19 cellular contexts compared by ENCODE assay signal in genomic region chr7:14673202-14673601, GRCh38.
DNase-seq lines count a peak whose midpoint lies in the region; FAIRE-seq and TF ChIP-seq lines count a peak whose summit lies in the region.
"Had no signal": no experiment of that assay in that cellular context is flagged by ENCODE, and none has a peak within 500 bp of the region (broad histone marks: within the 10 kb centered on the region; RNA-seq: fewer than 3 reads in every experiment).

No MANE protein-coding gene starts in this region.

- FAIRE-seq in D721Med (lab: Jason Lieb, UNC), result no peak
- FAIRE-seq: GM12891, GM18507 had no signal

- no peaks in the 10 kb centered on the region for H3K36me3 ChIP-seq in HEK293 (ENCODE audit: control insufficient read depth in 2 of 2, insufficient read depth in 1 of 2, low read length in 2 of 2)
- H3K36me3 ChIP-seq: BLaER1 had no signal

- POLR2A ChIA-PET in HEK293 (lab: Yijun Ruan, JAX), result interaction anchor here (0.7 kb wide), 1 partner anchor 9 kb away, joined by 3 read pairs; no protein-coding TSS in a partner anchor

- H3K9me3 ChIP-seq in HEK293 (ENCODE audit: control insufficient read depth, insufficient read depth, low read depth, low read length), result no peaks in the 10 kb centered on the region
- H3K9me3 ChIP-seq: BLaER1, Caco-2 had no signal

- TF ChIP-seq CTCF in 22Rv1 (IDR thresholded peaks at IDR 0.05) (no peak), HEK293 (tag by site-specific recombination; IDR thresholded peaks at IDR 0.05) (no peak), D721Med (IDR thresholded peaks at IDR 0.05; ENCODE audit: insufficient read depth, missing control alignments) (no peak)

- no peak overlapping the region for H3K4me3 ChIP-seq in HEK293 (ENCODE audit: low read depth, low read length)
- H3K4me3 ChIP-seq: BLaER1, GM23338 had no signal

- CTCF ChIA-PET in HEK293 (lab: Yijun Ruan, JAX), result interaction anchor here (0.7 kb wide), 1 partner anchor 181 kb away, joined by 6 read pairs; no protein-coding TSS in a partner anchor

- DNase-seq in NCI-H146 treated with DMSO at 0.1 percent for 48 hours (lab: John Stamatoyannopoulos, UW; ENCODE audit: unreplicated experiment), result peak; percentile 71
- DNase-seq in NCI-H748 treated with DMSO at 0.1 percent for 48 hours (lab: John Stamatoyannopoulos, UW), result peak; percentile 69
- no peak for DNase-seq in D721Med (ENCODE audit: insufficient read length, low spot score)
- DNase-seq in SW480 (ENCODE audit: low spot score), result no peak
- DNase-seq: Caco-2; CD4-positive, CD25-positive, alpha-beta regulatory T cell; CD8-positive, alpha-beta T cell; DMS 273 treated with DMSO at 0.1 percent for 48 hours; DMS79; EL; GF-D8; H9 had no signal

- peaks cover 3% of the 10 kb centered on the region; the same call in 1 of the 2 replicates for H3K4me1 ChIP-seq in HEK293 (ENCODE audit: control insufficient read depth, insufficient read depth, low read length)
- H3K4me1 ChIP-seq: BLaER1, Caco-2 had no signal

- peak overlapping the region; percentile 26; the same call in 1 of the 2 replicates for H3K27ac ChIP-seq in 22Rv1
- H3K27ac ChIP-seq in HEK293 (ENCODE audit: extremely low read depth, low read depth, low read length), result no peak overlapping the region
- H3K27ac ChIP-seq: BLaER1, C4-2B had no signal

TF ChIP-seq in HEK293, 187 proteins besides CTCF, POLR2A, EP300 and RAD21:
- no peak for TF ChIP-seq ZNF37A (tag by site-specific recombination; IDR thresholded peaks at IDR 0.05)
- peak; percentile 53; the same call in 1 of the 2 replicates for TF ChIP-seq TCF7L2 (IDR thresholded peaks at IDR 0.05; ENCODE audit: borderline replicate concordance, low read depth, low read length)
- no peak for TF ChIP-seq ZNF354C (tag by site-specific recombination; IDR thresholded peaks at IDR 0.05; ENCODE audit: borderline replicate concordance, low read depth)

Comparison
In these comparisons a context has a peak if more than half of its experiments do, and no peak if none do; other contexts are left out.
1. DNase-seq: peak in NCI-H146 treated with DMSO at 0.1 percent for 48 hours (single experiment) and NCI-H748 treated with DMSO at 0.1 percent for 48 hours (single experiment); none in D721Med (single experiment) and SW480 (single experiment).